Comparison of ENCODE assay signal across 20 cellular contexts in the genomic region with DNA sequence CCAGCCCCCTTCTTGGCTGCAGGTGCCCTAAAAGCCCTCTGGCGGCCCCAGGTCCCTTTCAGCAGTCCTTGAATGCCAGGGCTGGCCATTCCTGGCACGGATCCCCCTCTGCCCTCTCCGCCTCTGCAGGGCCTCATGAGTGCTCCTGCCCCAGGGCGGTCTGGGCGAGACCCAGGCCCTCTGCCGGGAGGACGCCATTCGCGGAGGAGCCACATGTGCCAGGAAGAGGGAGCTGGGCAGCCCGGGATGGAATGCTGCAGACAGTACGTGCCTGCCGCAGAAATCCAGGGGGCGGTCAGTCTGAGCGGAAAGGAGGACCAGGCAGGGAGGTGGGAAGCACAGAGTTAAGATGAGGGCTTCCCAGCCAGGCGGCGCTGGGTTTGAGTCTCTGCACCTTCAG. TPM values are rescaled to one million over a fixed set of nuclear protein-coding genes. Genes with fewer than 3 reads are reported as not detected.
A peak's percentile ranks its signal among the peaks of the same experiment; 100 is the strongest.
DNase-seq lines count a peak whose midpoint lies in the region; ATAC-seq and TF ChIP-seq lines count a peak whose summit lies in the region.
"Had no signal": no experiment of that assay in that cellular context is flagged by ENCODE, and none has a peak within 500 bp of the region (broad histone marks: within the 10 kb centered on the region; RNA-seq: fewer than 3 reads in every experiment).

No MANE protein-coding gene starts in this region.

- H2AFZ ChIP-seq in GM23338: no peak overlapping the region
- H2AFZ ChIP-seq in SK-N-SH (ENCODE audit: low read depth): no peak overlapping the region

- no TSS peak for BruUV-seq in A673 (replicated peaks; lab: Mats Ljungman, UMichigan)

- no peak for TF ChIP-seq EP300 in SK-N-SH (IDR thresholded peaks at IDR 0.05; ENCODE audit: borderline replicate concordance in 1 of 2, low read depth in 1 of 2, low read length in 1 of 2)

- no peaks in the 10 kb centered on the region for H3K36me3 ChIP-seq in GM23338 (ENCODE audit: insufficient read depth)
- H3K36me3 ChIP-seq in SK-N-SH (replicated peaks in 1 of 2; ENCODE audit: control insufficient read depth in 1 of 2, insufficient read depth in 2 of 2, low read length in 1 of 2): no peaks in the 10 kb centered on the region
- H3K36me3 ChIP-seq in endodermal cell (ENCODE audit: control insufficient read depth, insufficient read depth, low read length): no peaks in the 10 kb centered on the region
- no peaks in the 10 kb centered on the region for H3K36me3 ChIP-seq in upper lobe of right lung
- no peaks in the 10 kb centered on the region for H3K36me3 ChIP-seq in breast epithelium
- H3K36me3 ChIP-seq in A673 (ENCODE audit: insufficient read depth, low read length, poor library complexity, severe bottlenecking): no peaks in the 10 kb centered on the region
- H3K36me3 ChIP-seq: BLaER1 had no signal

- peaks cover 38% of the 10 kb centered on the region for H3K27me3 Mint-ChIP-seq in GM23338 (ENCODE audit: insufficient read depth, low read depth, poor library complexity)
- peaks cover 70% of the 10 kb centered on the region for H3K27me3 Mint-ChIP-seq in endodermal cell (ENCODE audit: insufficient read depth)

- H3K9me3 ChIP-seq in SK-N-SH (no peaks in the 10 kb centered on the region), endodermal cell (ENCODE audit: control insufficient read depth, low read length) (no peaks in the 10 kb centered on the region), upper lobe of right lung (no peaks in the 10 kb centered on the region), breast epithelium (no peaks in the 10 kb centered on the region), A673 (ENCODE audit: low read depth, low read length, poor library complexity, severe bottlenecking) (no peaks in the 10 kb centered on the region)
- H3K9me3 ChIP-seq: A549, BLaER1 had no signal

- TF ChIP-seq POLR2A in breast epithelium (IDR thresholded peaks at IDR 0.05): no peak

- H3K4me3 ChIP-seq in GM23338 (no peak overlapping the region), SK-N-SH (ENCODE audit: low read depth in 2 of 2, low read length in 1 of 2) (no peak overlapping the region; a peak in 1 of 4 replicates), endodermal cell (ENCODE audit: low read length) (no peak overlapping the region), upper lobe of right lung (no peak overlapping the region), breast epithelium (no peak overlapping the region), A673 (ENCODE audit: low read depth, low read length, poor library complexity, severe bottlenecking) (no peak overlapping the region)
- H3K4me3 ChIP-seq: A549, BLaER1 had no signal

- no peaks in the 10 kb centered on the region; the same call in 1 of the 2 replicates for H3K4me1 ChIP-seq in GM23338 (ENCODE audit: insufficient read depth)
- peaks cover 0 to 57% of the 10 kb centered on the region in 2 experiments; a peak in 1 of 4 replicates for H3K4me1 ChIP-seq in SK-N-SH (ENCODE audit: control insufficient read depth in 1 of 2, insufficient read depth in 2 of 2, low read depth in 1 of 2, low read length in 1 of 2)
- H3K4me1 ChIP-seq in endodermal cell (ENCODE audit: control insufficient read depth, insufficient read depth, low read length): no peaks in the 10 kb centered on the region
- no peaks in the 10 kb centered on the region for H3K4me1 ChIP-seq in upper lobe of right lung
- H3K4me1 ChIP-seq in breast epithelium: no peaks in the 10 kb centered on the region
- no peaks in the 10 kb centered on the region for H3K4me1 ChIP-seq in A673 (ENCODE audit: insufficient read depth, low read length, poor library complexity, severe bottlenecking)

- no peak overlapping the region for H3K27ac Mint-ChIP-seq in GM23338
- H3K27ac Mint-ChIP-seq in endodermal cell: no peak overlapping the region
- H3K27ac Mint-ChIP-seq: CD14-positive monocyte; CD4-positive, alpha-beta memory T cell; H9; IgD-negative memory B cell had no signal

- peaks cover 3% of the 10 kb centered on the region; the same call in 1 of the 2 replicates for H3F3A ChIP-seq in GM23338 (replicated peaks; ENCODE audit: low read depth)
- no peaks in the 10 kb centered on the region for H3F3A ChIP-seq in SK-N-SH (replicated peaks; ENCODE audit: insufficient read depth)

- WGBS in SK-N-SH (ENCODE audit: low lambda C conversion rate): 61% methylated on average over 11 of the region's 16 CpGs
- 84 to 100% methylated on average over 3 to 16 of the region's 16 CpGs for WGBS in endodermal cell (ENCODE audit: insufficient coverage in 1 of 2, insufficient read length in 1 of 2), 2 experiments

- no peak overlapping the region for H3K4me2 ChIP-seq in GM23338
- no peak overlapping the region for H3K4me2 ChIP-seq in SK-N-SH
- H3K4me2 ChIP-seq: A549, BLaER1 had no signal

- intact Hi-C loops in upper lobe of right lung (cut with DNase I) (no loop called here), breast epithelium (cut with DNase I; ENCODE audit: low total_unique reads) (no loop called here), A673 (cut with micrococcal nuclease; ENCODE audit: unreplicated experiment) (no loop called here)

- no peaks in the 10 kb centered on the region for H3K9me2 ChIP-seq in GM23338 (ENCODE audit: insufficient read depth)
- no peaks in the 10 kb centered on the region for H3K9me2 ChIP-seq in SK-N-SH

- no peaks in the 10 kb centered on the region for H3K79me2 ChIP-seq in GM23338 (replicated peaks; ENCODE audit: insufficient read depth)
- no peaks in the 10 kb centered on the region for H3K79me2 ChIP-seq in SK-N-SH (ENCODE audit: insufficient read depth)

- H3K9ac ChIP-seq in SK-N-SH: no peak overlapping the region
- H3K9ac ChIP-seq in endodermal cell (ENCODE audit: extremely low read depth, low read length, poor library complexity, severe bottlenecking): no peak overlapping the region
- H3K9ac ChIP-seq: BLaER1 had no signal

- H3K36me3 Mint-ChIP-seq in GM23338 (ENCODE audit: low read depth) (no peaks in the 10 kb centered on the region), endodermal cell (ENCODE audit: low read depth) (no peaks in the 10 kb centered on the region)
- H3K36me3 Mint-ChIP-seq: CD14-positive monocyte; CD4-positive, alpha-beta memory T cell; IgD-negative memory B cell had no signal

- POLR2A ChIA-PET in SK-N-SH (lab: Yijun Ruan, JAX) (interaction anchor here (1.0 to 2.4 kb wide), 5 partner anchors 11 to 44 kb away, joined by 3 to 9 read pairs (median 3); a partner anchor contains a TSS), A673 (lab: Charles Lee; ENCODE audit: low non-redundant PET) (no interaction called here)

- ATAC-seq in GM23338 (no peak), upper lobe of right lung (no peak)
- ATAC-seq: HepG2 had no signal

- H4K20me1 ChIP-seq in GM23338 (replicated peaks; ENCODE audit: insufficient read depth) (no peaks in the 10 kb centered on the region), SK-N-SH (ENCODE audit: insufficient read depth) (peaks cover 6% of the 10 kb centered on the region; the same call in 1 of the 2 replicates)

- peaks cover 13% of the 10 kb centered on the region; the same call in 2 of the 3 replicates for H3K4me1 Mint-ChIP-seq in GM23338
- H3K4me1 Mint-ChIP-seq in endodermal cell: peaks cover 8% of the 10 kb centered on the region

- H3K4me3 Mint-ChIP-seq in GM23338 (no peak overlapping the region), endodermal cell (no peak overlapping the region)
- H3K4me3 Mint-ChIP-seq: H9, IgD-negative memory B cell had no signal

- H3K27ac ChIP-seq in GM23338 (ENCODE audit: low read depth) (no peak overlapping the region), SK-N-SH (ENCODE audit: low read depth in 2 of 2, low read length in 1 of 2) (no peak overlapping the region; a peak in 1 of 4 replicates), endodermal cell (ENCODE audit: low read depth, low read length) (no peak overlapping the region), upper lobe of right lung (no peak overlapping the region), breast epithelium (no peak overlapping the region), A673 (ENCODE audit: low read depth, low read length, poor library complexity, severe bottlenecking) (no peak overlapping the region)
- H3K27ac ChIP-seq: 22Rv1, A549, BLaER1 had no signal

- no peak for TF ChIP-seq CTCF in GM23338 (conservative IDR thresholded peaks at IDR 0.05; ENCODE audit: low read depth in 2 of 2)
- no peak for TF ChIP-seq CTCF in SK-N-SH (IDR thresholded peaks at IDR 0.05)
- TF ChIP-seq CTCF in endodermal cell (conservative IDR thresholded peaks at IDR 0.05): no peak
- TF ChIP-seq CTCF in upper lobe of right lung (IDR thresholded peaks at IDR 0.05): no peak
- no peak for TF ChIP-seq CTCF in breast epithelium (IDR thresholded peaks at IDR 0.05)
- no peak for TF ChIP-seq CTCF in A673 (conservative IDR thresholded peaks at IDR 0.05; ENCODE audit: low read depth, low read length)

- H3K9me3 Mint-ChIP-seq in GM23338 (no peaks in the 10 kb centered on the region), endodermal cell (no peaks in the 10 kb centered on the region)
- H3K9me3 Mint-ChIP-seq: CD4-positive, alpha-beta memory T cell; H9; IgD-negative memory B cell had no signal

- TF ChIP-seq RAD21 in SK-N-SH (IDR thresholded peaks at IDR 0.05; ENCODE audit: low read length): no peak

- CTCF ChIA-PET in SK-N-SH (lab: Yijun Ruan, JAX) (interaction anchor here (0.9 to 3.0 kb wide), 6 partner anchors 11 to 366 kb away, joined by 3 to 14 read pairs (median 4); no protein-coding TSS in a partner anchor), A673 (lab: Charles Lee) (no interaction called here)

- peak; percentile 30 for DNase-seq in GM23338 (ENCODE audit: low spot score)
- DNase-seq in SK-N-SH: peak; percentile 72
- DNase-seq in endodermal cell: peak; percentile 41
- peak; percentile 62 for DNase-seq in upper lobe of right lung
- DNase-seq in nucleus accumbens (lab: John Stamatoyannopoulos, UW): no peak
- DNase-seq in breast epithelium (ENCODE audit: low spot score in 2 of 2): no peak
- no peak for DNase-seq in A673 (ENCODE audit: low spot score)
- DNase-seq: DMS153, DMS79 treated with DMSO at 0.1 percent for 48 hours, GF-D8, GOT3, H9 had no signal

- H3K27me3 ChIP-seq in GM23338 (ENCODE audit: insufficient read depth) (peaks cover 46% of the 10 kb centered on the region), SK-N-SH (ENCODE audit: insufficient read depth) (peaks cover 18% of the 10 kb centered on the region; the same call in 1 of the 2 replicates), endodermal cell (ENCODE audit: control insufficient read depth, insufficient read depth, low read length, poor library complexity, severe bottlenecking) (peaks cover 71% of the 10 kb centered on the region), upper lobe of right lung (peaks cover 44% of the 10 kb centered on the region), breast epithelium (peaks cover 12 to 38% of the 10 kb centered on the region in 2 donors), A673 (replicated peaks; ENCODE audit: insufficient read depth, low read depth, low read length, poor library complexity) (peaks cover 43% of the 10 kb centered on the region)

RNA-seq across cellular contexts. Expression of a gene that starts 2.8 kb away (rescaled TPM):
- total RNA-seq in GM23338 (2014; rRNA removed; shearing (Covaris generic)): 0.24 and 0.35 TPM in 2 replicates
- polyA plus RNA-seq in GM23338 (2016; fragmentation: Nextera tagmentation; extraction: Ambion mirVana): 0.06 and 0.23 TPM in 2 replicates
- polyA plus RNA-seq in SK-N-SH (2012; rRNA removed): 0.72 and 0.73 TPM in 2 replicates
- polyA plus RNA-seq in SK-N-SH (2012; cell fraction: cytosol; rRNA removed): 0.42 and 0.55 TPM in 2 replicates
- 1.0 and 1.2 TPM in 2 replicates for polyA plus RNA-seq in SK-N-SH (2012; cell fraction: nucleus; rRNA removed)
- total RNA-seq in endodermal cell: under 1 TPM in 1 of 2 donors, not detected in 1; 0.26 TPM
- 17.0 TPM for polyA plus RNA-seq in endodermal cell (2013, experiment 1 of 2)
- 13.5 TPM for polyA plus RNA-seq in endodermal cell (2013, experiment 2 of 2)
- not detected for total RNA-seq in upper lobe of right lung
- not detected for total RNA-seq in breast epithelium
- not detected in 2 replicates for total RNA-seq in A673 (2021)
- total RNA-seq: CD4-positive, alpha-beta memory T cell; HepG2 had no signal
- polyA plus RNA-seq: AG04450 had no signal

RNA-seq across cellular contexts. Expression of a gene that starts 44.2 kb away (rescaled TPM):
- 12.2 and 14.6 TPM in 2 replicates for total RNA-seq in GM23338 (2014; rRNA removed; shearing (Covaris generic))
- polyA plus RNA-seq in GM23338 (2016; fragmentation: Nextera tagmentation; extraction: Ambion mirVana) (25.1 and 25.4 TPM in 2 replicates), SK-N-SH (2012; rRNA removed) (33.5 and 35.0 TPM in 2 replicates)
- polyA plus RNA-seq in SK-N-SH (2012; cell fraction: cytosol; rRNA removed): 15.9 and 25.0 TPM in 2 replicates
- 16.8 and 18.9 TPM in 2 replicates for polyA plus RNA-seq in SK-N-SH (2012; cell fraction: nucleus; rRNA removed)
- total RNA-seq in endodermal cell (10 to 100 TPM; 15.5 to 22.5 TPM), upper lobe of right lung (16.8 TPM), breast epithelium (10 to 100 TPM; 22.5 to 26.2 (median 23.0) TPM), A673 (2021) (19.8 and 23.6 TPM in 2 replicates)
- polyA plus RNA-seq in endodermal cell (2013, experiment 1 of 2): 25.9 TPM
- 22.2 TPM for polyA plus RNA-seq in endodermal cell (2013, experiment 2 of 2)

RNA-seq across cellular contexts. Expression of a gene that starts 44.6 kb away (rescaled TPM):
- total RNA-seq in GM23338 (2014; rRNA removed; shearing (Covaris generic)): 78.0 and 91.3 TPM in 2 replicates
- polyA plus RNA-seq in GM23338 (2016; fragmentation: Nextera tagmentation; extraction: Ambion mirVana) (535 and 550 TPM in 2 replicates), SK-N-SH (2012; rRNA removed) (229 and 248 TPM in 2 replicates)
- polyA plus RNA-seq in SK-N-SH (2012; cell fraction: cytosol; rRNA removed): 183 and 224 TPM in 2 replicates
- polyA plus RNA-seq in SK-N-SH (2012; cell fraction: nucleus; rRNA removed): 70.0 and 99.9 TPM in 2 replicates
- total RNA-seq in endodermal cell (100 to 1,000 TPM; 111 to 120 TPM), upper lobe of right lung (86.3 TPM), breast epithelium (10 to 100 TPM; 61.2 to 74.1 (median 68.3) TPM), A673 (2021) (107 and 119 TPM in 2 replicates)
- 143 TPM for polyA plus RNA-seq in endodermal cell (2013, experiment 1 of 2)
- polyA plus RNA-seq in endodermal cell (2013, experiment 2 of 2): 125 TPM

Comparison
In these comparisons a context has a peak if more than half of its experiments do, and no peak if none do; other contexts are left out.
1. DNase-seq: peak in GM23338 (single experiment), SK-N-SH (single experiment), endodermal cell (single experiment) and upper lobe of right lung (single experiment); none in nucleus accumbens (0 of 56), breast epithelium (0 of 2) and A673 (single experiment).